8 cellular contexts compared by ENCODE assay signal in genomic region chr13:69857188-69857821, GRCh38.
DNase-seq lines count a peak whose midpoint lies in the region; ATAC-seq, FAIRE-seq and TF ChIP-seq lines count a peak whose summit lies in the region.

No MANE protein-coding gene starts in this region.

- TF ChIP-seq CTCF in AG09309 (IDR thresholded peaks at IDR 0.05; ENCODE audit: control insufficient read depth, insufficient read depth, low read depth, low read length, missing control alignments): peak; percentile 34
- TF ChIP-seq CTCF in WTC11 (IDR thresholded peaks at IDR 0.05): peak; percentile 67

- intact Hi-C loops in activated T-helper 2 cell treated with anti-CD3 and anti-CD28 coated beads, Interferon-gamma antibody, Interleukin-2, Interleukin-4, amounts not matched to agents 10 μg/mL and 5 μg/mL and 100 μg/mL, durations not matched to agents 14 hours and 24 hours and 36 hours (cut with micrococcal nuclease): loop anchor here (2.0 kb wide), 1 partner anchor 321 kb away; no protein-coding TSS in a partner anchor

- H3K9me3 Mint-ChIP-seq in WTC11: peaks cover 4% of the 10 kb centered on the region; the same call in 1 of the 2 replicates
- no peaks in the 10 kb centered on the region for H3K9me3 Mint-ChIP-seq in activated T-helper 2 cell treated with anti-CD3 and anti-CD28 coated beads, Interferon-gamma antibody, Interleukin-2, Interleukin-4, amounts not matched to agents 10 μg/mL and 5 μg/mL and 100 μg/mL, durations not matched to agents 14 hours and 24 hours and 36 hours

- no peak overlapping the region for H3K27ac Mint-ChIP-seq in WTC11
- no peak overlapping the region for H3K27ac Mint-ChIP-seq in activated T-helper 2 cell treated with anti-CD3 and anti-CD28 coated beads, Interferon-gamma antibody, Interleukin-2, Interleukin-4, amounts not matched to agents 10 μg/mL and 5 μg/mL and 100 μg/mL, durations not matched to agents 14 hours and 24 hours and 36 hours

- H3K4me1 Mint-ChIP-seq in WTC11: peaks cover 18% of the 10 kb centered on the region
- H3K4me1 Mint-ChIP-seq in activated T-helper 2 cell treated with anti-CD3 and anti-CD28 coated beads, Interferon-gamma antibody, Interleukin-2, Interleukin-4, amounts not matched to agents 10 μg/mL and 5 μg/mL and 100 μg/mL, durations not matched to agents 14 hours and 24 hours and 36 hours (ENCODE audit: low read depth): no peaks in the 10 kb centered on the region

- POLR2A ChIA-PET in WTC11 (lab: Charles Lee): no interaction called here

- H3K36me3 Mint-ChIP-seq in WTC11: no peaks in the 10 kb centered on the region
- H3K36me3 Mint-ChIP-seq in activated T-helper 2 cell treated with anti-CD3 and anti-CD28 coated beads, Interferon-gamma antibody, Interleukin-2, Interleukin-4, amounts not matched to agents 10 μg/mL and 5 μg/mL and 100 μg/mL, durations not matched to agents 14 hours and 24 hours and 36 hours (ENCODE audit: low read depth): no peaks in the 10 kb centered on the region

- peak; percentile 100 for FAIRE-seq in islet of Langerhans (lab: Jason Lieb, UNC)

- DNase-seq in AG09309 (ENCODE audit: low read depth): no peak
- DNase-seq in NCI-H187 treated with DMSO at 0.1 percent for 48 hours (lab: John Stamatoyannopoulos, UW): peak; percentile 43
- no peak for DNase-seq in WTC11 (ENCODE audit: low spot score)
- no peak for DNase-seq in cerebellar nuclear complex (lab: John Stamatoyannopoulos, UW)
- DNase-seq in activated T-helper 2 cell treated with anti-CD3 and anti-CD28 coated beads, Interferon-gamma antibody, Interleukin-2, Interleukin-4, amounts not matched to agents 10 μg/mL and 5 μg/mL and 100 μg/mL, durations not matched to agents 14 hours and 24 hours and 36 hours (ENCODE audit: low spot score): no peak

- no peak overlapping the region for H3K4me3 Mint-ChIP-seq in WTC11
- no peak overlapping the region for H3K4me3 Mint-ChIP-seq in activated T-helper 2 cell treated with anti-CD3 and anti-CD28 coated beads, Interferon-gamma antibody, Interleukin-2, Interleukin-4, amounts not matched to agents 10 μg/mL and 5 μg/mL and 100 μg/mL, durations not matched to agents 14 hours and 24 hours and 36 hours (ENCODE audit: low read depth)

- H3K27me3 Mint-ChIP-seq in WTC11 (ENCODE audit: low read depth): no peaks in the 10 kb centered on the region
- H3K27me3 Mint-ChIP-seq in activated T-helper 2 cell treated with anti-CD3 and anti-CD28 coated beads, Interferon-gamma antibody, Interleukin-2, Interleukin-4, amounts not matched to agents 10 μg/mL and 5 μg/mL and 100 μg/mL, durations not matched to agents 14 hours and 24 hours and 36 hours (ENCODE audit: low read depth): no peaks in the 10 kb centered on the region

- ATAC-seq in GM18517 (IDR thresholded peaks at IDR 0.05; ENCODE audit: unreplicated experiment): peak; percentile 92
- ATAC-seq in HG02973 (IDR thresholded peaks at IDR 0.05; ENCODE audit: unreplicated experiment): peak; percentile 93
- ATAC-seq in WTC11: peak; percentile 71

- no peak overlapping the region for H3K4me3 ChIP-seq in AG09309 (ENCODE audit: control insufficient read depth, low read depth, low read length)

- CTCF ChIA-PET in WTC11 (lab: Charles Lee): no interaction called here

TF ChIP-seq in WTC11, 78 proteins besides CTCF, POLR2A, EP300 and RAD21:
- no peak for TF ChIP-seq FOXK1 (CRISPR knock-in tag; IDR thresholded peaks at IDR 0.05)
- TF ChIP-seq ATF1 (CRISPR knock-in tag; IDR thresholded peaks at IDR 0.05): no peak
- no peak for TF ChIP-seq ZNF232 (CRISPR knock-in tag; IDR thresholded peaks at IDR 0.05)
- TF ChIP-seq, protein P1, sequence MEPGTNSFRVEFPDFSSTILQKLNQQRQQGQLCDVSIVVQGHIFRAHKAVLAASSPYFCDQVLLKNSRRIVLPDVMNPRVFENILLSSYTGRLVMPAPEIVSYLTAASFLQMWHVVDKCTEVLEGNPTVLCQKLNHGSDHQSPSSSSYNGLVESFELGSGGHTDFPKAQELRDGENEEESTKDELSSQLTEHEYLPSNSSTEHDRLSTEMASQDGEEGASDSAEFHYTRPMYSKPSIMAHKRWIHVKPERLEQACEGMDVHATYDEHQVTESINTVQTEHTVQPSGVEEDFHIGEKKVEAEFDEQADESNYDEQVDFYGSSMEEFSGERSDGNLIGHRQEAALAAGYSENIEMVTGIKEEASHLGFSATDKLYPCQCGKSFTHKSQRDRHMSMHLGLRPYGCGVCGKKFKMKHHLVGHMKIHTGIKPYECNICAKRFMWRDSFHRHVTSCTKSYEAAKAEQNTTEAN (CRISPR knock-in tag; IDR thresholded peaks at IDR 0.05): no peak
- TF ChIP-seq, protein P2, sequence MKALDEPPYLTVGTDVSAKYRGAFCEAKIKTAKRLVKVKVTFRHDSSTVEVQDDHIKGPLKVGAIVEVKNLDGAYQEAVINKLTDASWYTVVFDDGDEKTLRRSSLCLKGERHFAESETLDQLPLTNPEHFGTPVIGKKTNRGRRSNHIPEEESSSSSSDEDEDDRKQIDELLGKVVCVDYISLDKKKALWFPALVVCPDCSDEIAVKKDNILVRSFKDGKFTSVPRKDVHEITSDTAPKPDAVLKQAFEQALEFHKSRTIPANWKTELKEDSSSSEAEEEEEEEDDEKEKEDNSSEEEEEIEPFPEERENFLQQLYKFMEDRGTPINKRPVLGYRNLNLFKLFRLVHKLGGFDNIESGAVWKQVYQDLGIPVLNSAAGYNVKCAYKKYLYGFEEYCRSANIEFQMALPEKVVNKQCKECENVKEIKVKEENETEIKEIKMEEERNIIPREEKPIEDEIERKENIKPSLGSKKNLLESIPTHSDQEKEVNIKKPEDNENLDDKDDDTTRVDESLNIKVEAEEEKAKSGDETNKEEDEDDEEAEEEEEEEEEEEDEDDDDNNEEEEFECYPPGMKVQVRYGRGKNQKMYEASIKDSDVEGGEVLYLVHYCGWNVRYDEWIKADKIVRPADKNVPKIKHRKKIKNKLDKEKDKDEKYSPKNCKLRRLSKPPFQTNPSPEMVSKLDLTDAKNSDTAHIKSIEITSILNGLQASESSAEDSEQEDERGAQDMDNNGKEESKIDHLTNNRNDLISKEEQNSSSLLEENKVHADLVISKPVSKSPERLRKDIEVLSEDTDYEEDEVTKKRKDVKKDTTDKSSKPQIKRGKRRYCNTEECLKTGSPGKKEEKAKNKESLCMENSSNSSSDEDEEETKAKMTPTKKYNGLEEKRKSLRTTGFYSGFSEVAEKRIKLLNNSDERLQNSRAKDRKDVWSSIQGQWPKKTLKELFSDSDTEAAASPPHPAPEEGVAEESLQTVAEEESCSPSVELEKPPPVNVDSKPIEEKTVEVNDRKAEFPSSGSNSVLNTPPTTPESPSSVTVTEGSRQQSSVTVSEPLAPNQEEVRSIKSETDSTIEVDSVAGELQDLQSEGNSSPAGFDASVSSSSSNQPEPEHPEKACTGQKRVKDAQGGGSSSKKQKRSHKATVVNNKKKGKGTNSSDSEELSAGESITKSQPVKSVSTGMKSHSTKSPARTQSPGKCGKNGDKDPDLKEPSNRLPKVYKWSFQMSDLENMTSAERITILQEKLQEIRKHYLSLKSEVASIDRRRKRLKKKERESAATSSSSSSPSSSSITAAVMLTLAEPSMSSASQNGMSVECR (CRISPR knock-in tag; IDR thresholded peaks at IDR 0.05; ENCODE audit: borderline replicate concordance): no peak
- TF ChIP-seq, protein P3, sequence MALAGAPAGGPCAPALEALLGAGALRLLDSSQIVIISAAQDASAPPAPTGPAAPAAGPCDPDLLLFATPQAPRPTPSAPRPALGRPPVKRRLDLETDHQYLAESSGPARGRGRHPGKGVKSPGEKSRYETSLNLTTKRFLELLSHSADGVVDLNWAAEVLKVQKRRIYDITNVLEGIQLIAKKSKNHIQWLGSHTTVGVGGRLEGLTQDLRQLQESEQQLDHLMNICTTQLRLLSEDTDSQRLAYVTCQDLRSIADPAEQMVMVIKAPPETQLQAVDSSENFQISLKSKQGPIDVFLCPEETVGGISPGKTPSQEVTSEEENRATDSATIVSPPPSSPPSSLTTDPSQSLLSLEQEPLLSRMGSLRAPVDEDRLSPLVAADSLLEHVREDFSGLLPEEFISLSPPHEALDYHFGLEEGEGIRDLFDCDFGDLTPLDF (CRISPR knock-in tag; IDR thresholded peaks at IDR 0.05): no peak
- TF ChIP-seq KAT7 (CRISPR knock-in tag; IDR thresholded peaks at IDR 0.05; ENCODE audit: borderline replicate concordance): no peak
- TF ChIP-seq PRRX2 (CRISPR knock-in tag; IDR thresholded peaks at IDR 0.05): no peak
- no peak for TF ChIP-seq ZNF121 (CRISPR knock-in tag; IDR thresholded peaks at IDR 0.05)
- TF ChIP-seq SMAD4 (CRISPR knock-in tag; IDR thresholded peaks at IDR 0.05): no peak
- no peak for TF ChIP-seq ESRRA (CRISPR knock-in tag; IDR thresholded peaks at IDR 0.05; ENCODE audit: borderline replicate concordance)
- TF ChIP-seq TEAD1 (CRISPR knock-in tag; IDR thresholded peaks at IDR 0.05): no peak
- TF ChIP-seq, protein P4, sequence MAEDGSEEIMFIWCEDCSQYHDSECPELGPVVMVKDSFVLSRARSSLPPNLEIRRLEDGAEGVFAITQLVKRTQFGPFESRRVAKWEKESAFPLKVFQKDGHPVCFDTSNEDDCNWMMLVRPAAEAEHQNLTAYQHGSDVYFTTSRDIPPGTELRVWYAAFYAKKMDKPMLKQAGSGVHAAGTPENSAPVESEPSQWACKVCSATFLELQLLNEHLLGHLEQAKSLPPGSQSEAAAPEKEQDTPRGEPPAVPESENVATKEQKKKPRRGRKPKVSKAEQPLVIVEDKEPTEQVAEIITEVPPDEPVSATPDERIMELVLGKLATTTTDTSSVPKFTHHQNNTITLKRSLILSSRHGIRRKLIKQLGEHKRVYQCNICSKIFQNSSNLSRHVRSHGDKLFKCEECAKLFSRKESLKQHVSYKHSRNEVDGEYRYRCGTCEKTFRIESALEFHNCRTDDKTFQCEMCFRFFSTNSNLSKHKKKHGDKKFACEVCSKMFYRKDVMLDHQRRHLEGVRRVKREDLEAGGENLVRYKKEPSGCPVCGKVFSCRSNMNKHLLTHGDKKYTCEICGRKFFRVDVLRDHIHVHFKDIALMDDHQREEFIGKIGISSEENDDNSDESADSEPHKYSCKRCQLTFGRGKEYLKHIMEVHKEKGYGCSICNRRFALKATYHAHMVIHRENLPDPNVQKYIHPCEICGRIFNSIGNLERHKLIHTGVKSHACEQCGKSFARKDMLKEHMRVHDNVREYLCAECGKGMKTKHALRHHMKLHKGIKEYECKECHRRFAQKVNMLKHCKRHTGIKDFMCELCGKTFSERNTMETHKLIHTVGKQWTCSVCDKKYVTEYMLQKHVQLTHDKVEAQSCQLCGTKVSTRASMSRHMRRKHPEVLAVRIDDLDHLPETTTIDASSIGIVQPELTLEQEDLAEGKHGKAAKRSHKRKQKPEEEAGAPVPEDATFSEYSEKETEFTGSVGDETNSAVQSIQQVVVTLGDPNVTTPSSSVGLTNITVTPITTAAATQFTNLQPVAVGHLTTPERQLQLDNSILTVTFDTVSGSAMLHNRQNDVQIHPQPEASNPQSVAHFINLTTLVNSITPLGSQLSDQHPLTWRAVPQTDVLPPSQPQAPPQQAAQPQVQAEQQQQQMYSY (CRISPR knock-in tag; IDR thresholded peaks at IDR 0.05): no peak
- no peak for TF ChIP-seq NR1H2 (CRISPR knock-in tag; IDR thresholded peaks at IDR 0.05)
- no peak for TF ChIP-seq TEAD4 (CRISPR knock-in tag; IDR thresholded peaks at IDR 0.05)
